ENCODE assay signal across 1 cellular context in the genomic region with DNA sequence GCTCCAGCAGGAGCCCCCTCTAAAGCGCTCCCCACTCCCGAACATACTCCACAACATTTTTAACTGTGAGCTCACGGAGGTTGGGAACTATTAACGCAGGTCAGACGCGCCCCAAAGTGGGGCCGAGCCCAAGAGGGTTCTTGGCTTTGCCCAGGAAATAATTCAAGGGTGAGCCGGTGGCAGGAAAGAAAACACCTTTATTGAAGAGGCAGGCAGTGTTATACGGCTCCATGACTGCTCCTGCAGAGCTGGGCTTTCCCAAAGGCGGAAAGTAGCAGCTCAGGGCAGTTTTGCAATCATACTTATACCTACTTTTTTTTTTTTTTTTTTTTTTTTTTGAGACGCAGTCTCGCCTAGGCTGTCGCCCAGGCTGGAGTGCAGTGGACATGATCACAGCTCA.
TF ChIP-seq lines count a peak whose summit lies in the region.

No MANE protein-coding gene starts in this region.

TF ChIP-seq in GM23338, 12 proteins besides CTCF, POLR2A, EP300 and RAD21 (continued from another document):
- TF ChIP-seq, protein P1, sequence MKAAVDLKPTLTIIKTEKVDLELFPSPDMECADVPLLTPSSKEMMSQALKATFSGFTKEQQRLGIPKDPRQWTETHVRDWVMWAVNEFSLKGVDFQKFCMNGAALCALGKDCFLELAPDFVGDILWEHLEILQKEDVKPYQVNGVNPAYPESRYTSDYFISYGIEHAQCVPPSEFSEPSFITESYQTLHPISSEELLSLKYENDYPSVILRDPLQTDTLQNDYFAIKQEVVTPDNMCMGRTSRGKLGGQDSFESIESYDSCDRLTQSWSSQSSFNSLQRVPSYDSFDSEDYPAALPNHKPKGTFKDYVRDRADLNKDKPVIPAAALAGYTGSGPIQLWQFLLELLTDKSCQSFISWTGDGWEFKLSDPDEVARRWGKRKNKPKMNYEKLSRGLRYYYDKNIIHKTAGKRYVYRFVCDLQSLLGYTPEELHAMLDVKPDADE (IDR thresholded peaks at IDR 0.05) = no peak
- no peak for TF ChIP-seq JUNB (IDR thresholded peaks at IDR 0.05; ENCODE audit: unreplicated experiment)
- TF ChIP-seq ZNF331 (CRISPR knock-in tag; IDR thresholded peaks at IDR 0.05; ENCODE audit: low read depth) = no peak
- no peak for TF ChIP-seq POLR2AphosphoS5 (IDR thresholded peaks at IDR 0.05; ENCODE audit: low read depth)
- no peak for TF ChIP-seq STAT1 (IDR thresholded peaks at IDR 0.05; ENCODE audit: unreplicated experiment)
- TF ChIP-seq, protein P2, sequence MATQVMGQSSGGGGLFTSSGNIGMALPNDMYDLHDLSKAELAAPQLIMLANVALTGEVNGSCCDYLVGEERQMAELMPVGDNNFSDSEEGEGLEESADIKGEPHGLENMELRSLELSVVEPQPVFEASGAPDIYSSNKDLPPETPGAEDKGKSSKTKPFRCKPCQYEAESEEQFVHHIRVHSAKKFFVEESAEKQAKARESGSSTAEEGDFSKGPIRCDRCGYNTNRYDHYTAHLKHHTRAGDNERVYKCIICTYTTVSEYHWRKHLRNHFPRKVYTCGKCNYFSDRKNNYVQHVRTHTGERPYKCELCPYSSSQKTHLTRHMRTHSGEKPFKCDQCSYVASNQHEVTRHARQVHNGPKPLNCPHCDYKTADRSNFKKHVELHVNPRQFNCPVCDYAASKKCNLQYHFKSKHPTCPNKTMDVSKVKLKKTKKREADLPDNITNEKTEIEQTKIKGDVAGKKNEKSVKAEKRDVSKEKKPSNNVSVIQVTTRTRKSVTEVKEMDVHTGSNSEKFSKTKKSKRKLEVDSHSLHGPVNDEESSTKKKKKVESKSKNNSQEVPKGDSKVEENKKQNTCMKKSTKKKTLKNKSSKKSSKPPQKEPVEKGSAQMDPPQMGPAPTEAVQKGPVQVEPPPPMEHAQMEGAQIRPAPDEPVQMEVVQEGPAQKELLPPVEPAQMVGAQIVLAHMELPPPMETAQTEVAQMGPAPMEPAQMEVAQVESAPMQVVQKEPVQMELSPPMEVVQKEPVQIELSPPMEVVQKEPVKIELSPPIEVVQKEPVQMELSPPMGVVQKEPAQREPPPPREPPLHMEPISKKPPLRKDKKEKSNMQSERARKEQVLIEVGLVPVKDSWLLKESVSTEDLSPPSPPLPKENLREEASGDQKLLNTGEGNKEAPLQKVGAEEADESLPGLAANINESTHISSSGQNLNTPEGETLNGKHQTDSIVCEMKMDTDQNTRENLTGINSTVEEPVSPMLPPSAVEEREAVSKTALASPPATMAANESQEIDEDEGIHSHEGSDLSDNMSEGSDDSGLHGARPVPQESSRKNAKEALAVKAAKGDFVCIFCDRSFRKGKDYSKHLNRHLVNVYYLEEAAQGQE (IDR thresholded peaks at IDR 0.05; ENCODE audit: unreplicated experiment) = no peak
- TF ChIP-seq NANOG (IDR thresholded peaks at IDR 0.05; ENCODE audit: borderline replicate concordance) = no peak
